In the genomic region with DNA sequence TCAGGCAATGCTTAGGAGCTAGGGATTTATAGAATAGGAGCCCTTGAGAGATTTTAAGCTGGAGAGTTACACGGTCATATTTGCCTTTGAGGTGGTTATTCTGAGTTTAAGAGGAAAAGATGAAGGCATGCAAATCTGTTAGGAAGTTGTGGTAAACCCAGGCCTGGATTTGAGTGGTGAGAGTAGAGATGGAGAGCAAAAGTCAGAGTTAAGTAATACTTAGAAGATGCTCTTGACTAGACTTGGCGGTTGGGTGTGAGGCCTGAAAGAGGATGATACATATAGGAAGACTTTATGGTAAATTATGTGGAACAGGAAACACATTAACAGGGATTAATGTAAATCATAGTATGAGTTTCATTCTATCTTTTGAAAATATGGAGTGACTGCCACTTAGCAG, we compare ENCODE assay signal across 18 cellular contexts.
"Had no signal": no experiment of that assay in that cellular context is flagged by ENCODE, and none has a peak within 500 bp of the region (broad histone marks: within the 10 kb centered on the region; RNA-seq: fewer than 3 reads in every experiment).

No MANE protein-coding gene starts in this region.

- H3K9me3 ChIP-seq: esophagus muscularis mucosa, gastroesophageal sphincter, heart left ventricle, left lung, lower lobe of right lung had no signal

- H3K4me3 ChIP-seq: coronary artery, dorsolateral prefrontal cortex, esophagus muscularis mucosa, gastroesophageal sphincter, heart left ventricle, hepatocyte, left lung, lower lobe of right lung had no signal

- H3K4me1 ChIP-seq: esophagus muscularis mucosa, foreskin keratinocyte, gastroesophageal sphincter, heart left ventricle, left lung, lower lobe of right lung had no signal

- H3K4me2 ChIP-seq: hepatocyte had no signal

- H3K36me3 ChIP-seq: esophagus muscularis mucosa, gastroesophageal sphincter, heart left ventricle, left lung, lower lobe of right lung had no signal

- H2AFZ ChIP-seq: hepatocyte had no signal

- H3K27ac ChIP-seq: coronary artery, dorsolateral prefrontal cortex, esophagus muscularis mucosa, foreskin keratinocyte, gastroesophageal sphincter, heart left ventricle, hepatocyte, left lung, lower lobe of right lung had no signal

- H3K27me3 ChIP-seq: esophagus muscularis mucosa, foreskin keratinocyte, gastroesophageal sphincter, hepatocyte, left lung had no signal

- H3K79me2 ChIP-seq: hepatocyte had no signal

- DNase-seq: dermis blood vessel endothelial cell; dorsolateral prefrontal cortex; effector CD4-positive, alpha-beta T cell; effector memory CD4-positive, alpha-beta T cell; foreskin keratinocyte; heart left ventricle; hypothalamus; left cardiac atrium; left lung; left ventricle myocardium superior; lower lobe of right lung; mesendoderm; midbrain; naive thymus-derived CD4-positive, alpha-beta T cell had no signal
